ENCODE assay signal across 8 cellular contexts in genomic region chr19:2059422-2060201, GRCh38. TPM values are rescaled to one million over a fixed set of nuclear protein-coding genes. Genes with fewer than 3 reads are reported as not detected.
DNase-seq lines count a peak whose midpoint lies in the region; ATAC-seq, FAIRE-seq and TF ChIP-seq lines count a peak whose summit lies in the region.

No MANE protein-coding gene starts in this region.

- no peaks in the 10 kb centered on the region for H3K36me3 ChIP-seq in gastroesophageal sphincter
- H3K36me3 ChIP-seq in pancreas = no peaks in the 10 kb centered on the region

- H3K4me1 Mint-ChIP-seq in activated B cell treated with CpG ODN at 0.5 μM for 24 hours = peaks cover 62% of the 10 kb centered on the region

- TF ChIP-seq EP300 in Ishikawa (IDR thresholded peaks at IDR 0.05; ENCODE audit: borderline replicate concordance) = peak; percentile 75; the same call in 1 of the 2 replicates
- no peak for TF ChIP-seq EP300 in gastroesophageal sphincter (IDR thresholded peaks at IDR 0.05)

- POLR2A ChIA-PET in activated B cell treated with CpG ODN at 0.5 μM for 24 hours (lab: Charles Lee) = interaction anchor here (0.7 to 59.1 kb wide), 5 partner anchors 7 to 841 kb away, joined by 3 to 2723 read pairs (median 130); partner anchors contain the start of genes IZUMO4, MKNK2, MOB3A and ZNF57

- intact Hi-C loops in activated B cell treated with CpG ODN at 0.5 μM for 24 hours (cut with micrococcal nuclease) (loop anchor here (1.0 kb wide), 1 partner anchor 10 kb away; no protein-coding TSS in a partner anchor), pancreas (cut with DNase I) (loop anchor here in 1 of 3 donors (10.0 kb wide), 1 partner anchor 125 kb away; no protein-coding TSS in a partner anchor)

- no peak for FAIRE-seq in pancreas (lab: Jason Lieb, UNC)

- H3K4me1 ChIP-seq in gastroesophageal sphincter = peaks cover 0 to 94% (median 62%) of the 10 kb centered on the region in 3 donors
- peaks cover 27 to 31% (median 29%) of the 10 kb centered on the region in 3 donors for H3K4me1 ChIP-seq in pancreas

- H3K4me3 ChIP-seq in gastroesophageal sphincter (peak overlapping the region in 1 of 2 donors; percentile 83), pancreas (peak overlapping the region in 2 of 4 donors; percentile 6 to 79)

- no peaks in the 10 kb centered on the region for H3K27me3 Mint-ChIP-seq in activated B cell treated with CpG ODN at 0.5 μM for 24 hours

- H3K27ac Mint-ChIP-seq in activated B cell treated with CpG ODN at 0.5 μM for 24 hours = peak overlapping the region; percentile 93

- peak overlapping the region; percentile 87 for H3K4me3 Mint-ChIP-seq in activated B cell treated with CpG ODN at 0.5 μM for 24 hours

- peak overlapping the region; percentile 94 to 100 (median 99) for H3K27ac ChIP-seq in gastroesophageal sphincter
- peak overlapping the region; percentile 99 to 100 (median 100) for H3K27ac ChIP-seq in pancreas

- ATAC-seq in activated B cell treated with CpG ODN at 0.5 μM for 24 hours (ENCODE audit: low read depth) = no peak
- ATAC-seq in gastroesophageal sphincter = peak; percentile 14
- ATAC-seq in pancreas = peak; percentile 54 to 65 (median 57)
- ATAC-seq in HG02763 (IDR thresholded peaks at IDR 0.05; ENCODE audit: unreplicated experiment) = no peak

- no peaks in the 10 kb centered on the region for H3K36me3 Mint-ChIP-seq in activated B cell treated with CpG ODN at 0.5 μM for 24 hours (ENCODE audit: low read depth)

- TF ChIP-seq CTCF in activated B cell treated with CpG ODN at 0.5 μM for 24 hours (IDR thresholded peaks at IDR 0.05) (no peak), gastroesophageal sphincter (IDR thresholded peaks at IDR 0.05) (no peak), pancreas (IDR thresholded peaks at IDR 0.05) (no peak)

- no peaks in the 10 kb centered on the region for H3K27me3 ChIP-seq in gastroesophageal sphincter
- no peaks in the 10 kb centered on the region for H3K27me3 ChIP-seq in pancreas

- DNase-seq in C1 segment of cervical spinal cord (lab: John Stamatoyannopoulos, UW) (peak in 9 of 14 donors; percentile 18 to 85 (median 67)), activated B cell treated with CpG ODN at 0.5 μM for 24 hours (no peak), pancreas (peak; percentile 82 to 96 (median 88)), iPS-NIHi7 (ENCODE audit: extremely low spot score) (no peak), NCI-H446 (lab: John Stamatoyannopoulos, UW) (no peak)

- CTCF ChIA-PET in activated B cell treated with CpG ODN at 0.5 μM for 24 hours (lab: Charles Lee) = no interaction called here

- no peaks in the 10 kb centered on the region for H3K9me3 ChIP-seq in gastroesophageal sphincter
- H3K9me3 ChIP-seq in pancreas = no peaks in the 10 kb centered on the region

- no peaks in the 10 kb centered on the region for H3K9me3 Mint-ChIP-seq in activated B cell treated with CpG ODN at 0.5 μM for 24 hours

- peak in 1 of 2 donors; percentile 24 for TF ChIP-seq POLR2A in gastroesophageal sphincter (IDR thresholded peaks at IDR 0.05)

- WGBS in gastroesophageal sphincter (ENCODE audit: low coverage in 1 of 2), 2 donors = 20% methylated on average over 1 of the region's 24 CpGs; no CpG with 5 or more reads in 1 of the 2 donors
- 20 to 21% methylated on average over 24 of the region's 24 CpGs for WGBS in pancreas, 2 donors

- TF ChIP-seq RAD21 in Ishikawa (IDR thresholded peaks at IDR 0.05; ENCODE audit: low read depth) = no peak

TF ChIP-seq in Ishikawa, 13 proteins besides CTCF, POLR2A, EP300 and RAD21:
- TF ChIP-seq USF1 (IDR thresholded peaks at IDR 0.05) = peak; percentile 0; the same call in 1 of the 2 replicates
- TF ChIP-seq FOXM1 (IDR thresholded peaks at IDR 0.05; ENCODE audit: borderline replicate concordance, low read depth) = no peak; the same call in 1 of the 2 replicates
- no peak for TF ChIP-seq EGR1 (IDR thresholded peaks at IDR 0.05)
- no peak for TF ChIP-seq TAF1 (IDR thresholded peaks at IDR 0.05; ENCODE audit: low read depth)
- peak; percentile 71; the same call in 1 of the 2 replicates for TF ChIP-seq CEBPB (IDR thresholded peaks at IDR 0.05)
- peak; percentile 38; the same call in 1 of the 2 replicates for TF ChIP-seq CREB1 (IDR thresholded peaks at IDR 0.05; ENCODE audit: low read depth)
- no peak for TF ChIP-seq REST (IDR thresholded peaks at IDR 0.05; ENCODE audit: low read depth)
- peak; percentile 88 for TF ChIP-seq TCF12 (IDR thresholded peaks at IDR 0.05; ENCODE audit: low read depth)
- peak; percentile 86 for TF ChIP-seq ZBTB7A (IDR thresholded peaks at IDR 0.05; ENCODE audit: low read depth)
- TF ChIP-seq MAX (IDR thresholded peaks at IDR 0.05) = peak; percentile 88
- TF ChIP-seq NFIC (IDR thresholded peaks at IDR 0.05) = peak; percentile 74
- TF ChIP-seq YY1 (IDR thresholded peaks at IDR 0.05; ENCODE audit: low read depth) = no peak
- peak; percentile 20; the same call in 1 of the 2 replicates for TF ChIP-seq TEAD4 (IDR thresholded peaks at IDR 0.05)

RNA-seq across cellular contexts. Expression of gene MKNK2, which starts 8.6 kb away (rescaled TPM):
- 1,134 and 1,197 TPM in 2 replicates for total RNA-seq in activated B cell treated with CpG ODN at 0.5 μM for 24 hours
- total RNA-seq in gastroesophageal sphincter = 100 to 1,000 TPM in 3 of 4 donors, 10 to 100 TPM in 1; 98.4 to 195 (median 173) TPM
- total RNA-seq in pancreas = 100 to 1,000 TPM; 178 to 446 (median 252) TPM
- 100 to 1,000 TPM; 102 to 143 TPM for polyA plus RNA-seq in pancreas

RNA-seq across cellular contexts. Expression of gene MOB3A, which starts 36.5 kb away (rescaled TPM):
- total RNA-seq in activated B cell treated with CpG ODN at 0.5 μM for 24 hours = 179 and 189 TPM in 2 replicates
- total RNA-seq in gastroesophageal sphincter = 10 to 100 TPM; 29.0 to 69.9 (median 38.6) TPM
- total RNA-seq in pancreas = 10 to 100 TPM; 14.5 to 26.0 (median 17.4) TPM
- 10 to 100 TPM in 1 of 2 donors, 1 to 10 TPM in 1; 9.2 to 11.1 TPM for polyA plus RNA-seq in pancreas

RNA-seq across cellular contexts. Expression of gene IZUMO4, which starts 37.1 kb away (rescaled TPM):
- total RNA-seq in activated B cell treated with CpG ODN at 0.5 μM for 24 hours = 73.0 and 78.6 TPM in 2 replicates
- total RNA-seq in gastroesophageal sphincter = 10 to 100 TPM in 1 of 4 donors, 1 to 10 TPM in 3; 2.4 to 17.3 (median 4.3) TPM
- 10 to 100 TPM in 1 of 6 donors, 1 to 10 TPM in 5; 5.2 to 10.5 (median 7.0) TPM for total RNA-seq in pancreas
- polyA plus RNA-seq in pancreas = 10 to 100 TPM; 32.8 to 42.2 TPM

RNA-seq across cellular contexts. Expression of gene BTBD2, which starts 44.1 kb away (rescaled TPM):
- total RNA-seq in activated B cell treated with CpG ODN at 0.5 μM for 24 hours (55.1 and 57.3 TPM in 2 replicates), gastroesophageal sphincter (100 to 1,000 TPM in 1 of 4 donors, 10 to 100 TPM in 3; 44.0 to 125 (median 59.9) TPM), pancreas (10 to 100 TPM; 33.9 to 46.4 (median 36.6) TPM)
- 10 to 100 TPM; 35.6 to 44.4 TPM for polyA plus RNA-seq in pancreas

Comparison
In these comparisons a context has a peak if more than half of its experiments do, and no peak if none do; other contexts are left out.
1. DNase-seq: peak in C1 segment of cervical spinal cord (9 of 14) and pancreas (6 of 6); none in activated B cell treated with CpG ODN at 0.5 μM for 24 hours (single experiment), iPS-NIHi7 (single experiment) and NCI-H446 (0 of 2).
2. ATAC-seq: peak in gastroesophageal sphincter (single experiment) and pancreas (4 of 4); none in activated B cell treated with CpG ODN at 0.5 μM for 24 hours (single experiment) and HG02763 (single experiment).